In genomic region chr7:147103224-147103623, GRCh38 we compare ENCODE assay signal across 28 cellular contexts.
"Had no signal": no experiment of that assay in that cellular context is flagged by ENCODE, and none has a peak within 500 bp of the region (broad histone marks: within the 10 kb centered on the region; RNA-seq: fewer than 3 reads in every experiment).

No MANE protein-coding gene starts in this region.

- H3K4me1 ChIP-seq: left lung, lower lobe of right lung, prostate gland, sigmoid colon, spleen, suprapubic skin, tibial artery, upper lobe of right lung had no signal

- ATAC-seq: left colon; left lung; lower lobe of right lung; naive thymus-derived CD8-positive, alpha-beta T cell; pancreas; right cardiac atrium; stimulated activated effector memory CD8-positive, alpha-beta T cell treated with anti-CD3 and anti-CD28 coated beads, Interleukin-12 subunit alpha, Interleukin-12 subunit beta, amount 100 ng/mL, for 72 hours; upper lobe of right lung had no signal

- H3K36me3 ChIP-seq: left lung, lower lobe of right lung, pancreas, prostate gland, sigmoid colon, spleen, suprapubic skin, thoracic aorta, tibial artery, upper lobe of right lung had no signal

- H3K27ac ChIP-seq: left lung, lower lobe of right lung, pancreas, prostate gland, sigmoid colon, spleen, suprapubic skin, thoracic aorta, tibial artery, upper lobe of right lung had no signal

- H3K27me3 ChIP-seq: left lung, pancreas, sigmoid colon, spleen, suprapubic skin, tibial artery, upper lobe of right lung had no signal

- FAIRE-seq: islet of Langerhans, urothelium cell line had no signal

- H3K4me3 ChIP-seq: left lung, lower lobe of right lung, pancreas, prostate gland, sigmoid colon, spleen, suprapubic skin, thoracic aorta, tibial artery, upper lobe of right lung had no signal

- H3K9me3 ChIP-seq: lower lobe of right lung, pancreas, prostate gland, sigmoid colon, suprapubic skin, thoracic aorta, upper lobe of right lung had no signal

- DNase-seq: hypothalamus; immature natural killer cell; kidney; left colon; left lung; lower lobe of right lung; mammary epithelial cell; mesenchymal stem cell; naive thymus-derived CD8-positive, alpha-beta T cell; nucleus accumbens; pancreas; posterior cingulate gyrus; retina; right cardiac atrium; sigmoid colon; small intestine; spleen; stimulated activated CD4-positive, alpha-beta T cell treated with anti-CD3 and anti-CD28 coated beads, Interleukin-4, amount 100 ng/mL, for 24 hours; stimulated activated naive CD4-positive, alpha-beta T cell; tibial artery; trophoblast cell; upper lobe of right lung had no signal
